Comparison of ENCODE assay signal across 8 cellular contexts in genomic region chr6:26065952-26066380, GRCh38. TPM values are rescaled to one million over a fixed set of nuclear protein-coding genes. Genes with fewer than 3 reads are reported as not detected.
A peak's percentile ranks its signal among the peaks of the same experiment; 100 is the strongest.
DNase-seq lines count a peak whose midpoint lies in the region; ATAC-seq and TF ChIP-seq lines count a peak whose summit lies in the region.

No MANE protein-coding gene starts in this region.

- TF ChIP-seq CTCF in fibroblast of the aortic adventitia (IDR thresholded peaks at IDR 0.05; ENCODE audit: insufficient read depth, low read length) (peak; percentile 86), neutrophil (IDR thresholded peaks at IDR 0.05) (peak; percentile 18)

- H3K36me3 ChIP-seq in neutrophil = no peaks in the 10 kb centered on the region

- peak; percentile 71 for DNase-seq in DMS153 treated with DMSO at 0.1 percent for 48 hours (lab: John Stamatoyannopoulos, UW; ENCODE audit: unreplicated experiment)
- DNase-seq in NCI-H774 (lab: John Stamatoyannopoulos, UW) = peak; percentile 74
- peak; percentile 28 for DNase-seq in activated T-cell treated with anti-CD3 and anti-CD28 coated beads, Interleukin-2, amount 50 U/mL, for 1 hour
- DNase-seq in fibroblast of the aortic adventitia (ENCODE audit: low read depth) = peak; percentile 89
- no peak for DNase-seq in posterior vena cava (ENCODE audit: low spot score)

- H3K9me3 ChIP-seq in neutrophil = no peaks in the 10 kb centered on the region

- H3K4me3 ChIP-seq in fibroblast of the aortic adventitia (ENCODE audit: low read depth, low read length) (no peak overlapping the region), neutrophil (ENCODE audit: low read depth in 1 of 2, low read length in 1 of 2) (no peak overlapping the region)

- intact Hi-C loops in posterior vena cava (cut with DNase I) = loop anchor here (2.0 kb wide), 2 partner anchors 27 to 31 kb away; no protein-coding TSS in a partner anchor

- no peak overlapping the region for H3K27ac ChIP-seq in neutrophil

- ATAC-seq in GM19467 (IDR thresholded peaks at IDR 0.05; ENCODE audit: unreplicated experiment) (peak; percentile 88), HG03460 (IDR thresholded peaks at IDR 0.05; ENCODE audit: unreplicated experiment) (peak; percentile 91)

- H3K27me3 ChIP-seq in neutrophil = peaks cover 55% of the 10 kb centered on the region

- H3K4me1 ChIP-seq in neutrophil (ENCODE audit: control insufficient read depth in 1 of 2, insufficient read depth in 1 of 2, low read depth in 1 of 2, low read length in 1 of 2) = no peaks in the 10 kb centered on the region

RNA-seq across cellular contexts. Expression of gene HFE, which starts 21.3 kb away (rescaled TPM):
- 7.4 and 9.0 TPM in 2 replicates for total RNA-seq in fibroblast of the aortic adventitia (ENCODE audit: low replicate concordance)
- 10 to 100 TPM in 1 of 2 donors, 1 to 10 TPM in 1; 5.5 to 11.8 TPM for total RNA-seq in posterior vena cava
